8 cellular contexts compared by ENCODE assay signal in the genomic region with DNA sequence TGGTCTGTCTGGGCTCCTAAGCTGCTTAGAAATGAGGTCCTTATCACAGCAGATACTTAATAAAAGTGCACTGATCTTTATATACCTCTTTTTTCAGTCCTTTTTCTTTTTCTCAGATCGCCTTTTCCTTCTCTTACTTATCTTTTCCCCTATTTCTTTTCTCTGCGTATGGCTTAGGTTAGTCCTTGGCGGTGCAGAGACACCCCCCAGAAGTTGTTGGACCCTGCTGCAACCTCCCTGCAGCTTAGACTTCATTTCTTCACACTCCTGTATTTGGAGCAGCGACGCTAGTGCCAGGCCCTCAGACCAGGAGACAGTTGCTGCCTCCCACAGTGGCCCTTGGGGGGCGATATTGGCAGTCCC.
DNase-seq lines count a peak whose midpoint lies in the region; TF ChIP-seq lines count a peak whose summit lies in the region.

No MANE protein-coding gene starts in this region.

- H3K4me3 ChIP-seq in WERI-Rb-1 (ENCODE audit: low read depth, low read length): no peak overlapping the region
- peak overlapping the region; percentile 30 for H3K4me3 ChIP-seq in fibroblast of pulmonary artery (replicated peaks; ENCODE audit: low read depth, low read length)
- H3K4me3 ChIP-seq in skeletal muscle satellite cell (ENCODE audit: low read length): peak overlapping the region; percentile 63

- H3K27me3 ChIP-seq in WERI-Rb-1 (ENCODE audit: insufficient read depth, low read depth, severe bottlenecking): no peaks in the 10 kb centered on the region
- no peaks in the 10 kb centered on the region for H3K27me3 ChIP-seq in skeletal muscle satellite cell (ENCODE audit: control insufficient read depth, insufficient read depth, low read length)

- H3K9me3 ChIP-seq in WERI-Rb-1 (ENCODE audit: severe bottlenecking) (no peaks in the 10 kb centered on the region), skeletal muscle satellite cell (replicated peaks; ENCODE audit: low read length) (no peaks in the 10 kb centered on the region)

- H3K27ac ChIP-seq in WERI-Rb-1: no peak overlapping the region

- H3K9ac ChIP-seq in skeletal muscle satellite cell (ENCODE audit: low read depth, low read length): peak overlapping the region; percentile 85

- DNase-seq in WERI-Rb-1 (peak; percentile 11), fibroblast of pulmonary artery (ENCODE audit: low read depth) (no peak), NCI-H1048 (lab: John Stamatoyannopoulos, UW) (no peak), epidermal melanocyte (ENCODE audit: insufficient read length, low spot score) (no peak)
- DNase-seq in activated CD8-positive, alpha-beta memory T cell treated with anti-CD3 and anti-CD28 coated beads, Interleukin-2, amount 50 U/mL, for 48 hours: no peak
- DNase-seq in activated CD4-positive, alpha-beta T cell treated with anti-CD3 and anti-CD28 coated beads, Interleukin-2, amount 50 U/mL, for 4 hours: no peak

- peak overlapping the region; percentile 91 for H3K4me2 ChIP-seq in skeletal muscle satellite cell (ENCODE audit: low read length)

- TF ChIP-seq CTCF in GM12872 (IDR thresholded peaks at IDR 0.05; ENCODE audit: insufficient read depth, low read depth, low read length) (peak; percentile 80), WERI-Rb-1 (IDR thresholded peaks at IDR 0.05; ENCODE audit: low read depth, low read length) (peak; percentile 44), fibroblast of pulmonary artery (IDR thresholded peaks at IDR 0.05; ENCODE audit: low read length, missing control alignments) (peak; percentile 48)

- H3K4me1 ChIP-seq in skeletal muscle satellite cell (ENCODE audit: control insufficient read depth, insufficient read depth, low read length): peaks cover 62% of the 10 kb centered on the region

- H3K36me3 ChIP-seq in WERI-Rb-1 (no peaks in the 10 kb centered on the region; the same call in 1 of the 2 replicates), skeletal muscle satellite cell (ENCODE audit: insufficient read depth, low read length) (no peaks in the 10 kb centered on the region)
